In the genomic region with DNA sequence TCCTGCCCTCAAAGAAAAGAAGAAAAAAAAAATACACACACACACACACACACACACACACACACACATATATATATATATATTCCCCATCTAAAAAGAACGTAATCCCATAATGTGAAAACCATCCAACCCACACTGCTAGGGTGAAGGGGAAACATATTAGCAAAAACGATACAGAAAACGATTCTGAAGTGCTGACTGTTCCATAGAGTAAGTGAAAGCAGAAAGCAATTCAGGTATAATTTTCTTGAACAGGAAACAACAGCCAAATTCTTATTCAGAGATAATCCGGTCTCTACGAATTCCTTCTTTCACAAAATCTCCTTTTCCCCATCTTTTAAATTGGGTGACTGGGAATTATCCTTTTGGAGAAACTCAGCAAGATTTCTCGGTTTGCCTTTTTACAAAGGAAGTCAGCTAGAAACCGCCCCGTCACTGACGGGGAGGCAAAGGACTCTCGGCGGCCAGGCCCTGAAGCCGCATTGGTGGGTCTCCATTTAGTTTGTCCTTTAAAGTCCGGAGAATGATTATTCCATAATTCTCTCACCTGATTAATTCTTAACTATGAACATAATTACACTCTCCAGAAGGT, we compare ENCODE assay signal across 11 cellular contexts.
DNase-seq lines count a peak whose midpoint lies in the region; ATAC-seq and TF ChIP-seq lines count a peak whose summit lies in the region.
"Had no signal": no experiment of that assay in that cellular context is flagged by ENCODE, and none has a peak within 500 bp of the region (broad histone marks: within the 10 kb centered on the region; RNA-seq: fewer than 3 reads in every experiment).

No MANE protein-coding gene starts in this region.

- no peak overlapping the region for H2BK15ac ChIP-seq in mesenchymal stem cell (ENCODE audit: low read depth, poor library complexity, severe bottlenecking)

- H3K27me3 ChIP-seq in Peyer's patch (no peaks in the 10 kb centered on the region), mesenchymal stem cell (ENCODE audit: control insufficient read depth in 1 of 2, insufficient read depth in 1 of 2, low read length in 2 of 2) (peaks cover 11 to 61% of the 10 kb centered on the region in 2 experiments), testis (no peaks in the 10 kb centered on the region)
- H3K27me3 ChIP-seq in CD8-positive, alpha-beta memory T cell (ENCODE audit: insufficient read depth, low read length, poor library complexity, severe bottlenecking) = no peaks in the 10 kb centered on the region

- H3K23ac ChIP-seq in mesenchymal stem cell (ENCODE audit: low read length in 2 of 2) = no peak overlapping the region

- H3K27ac Mint-ChIP-seq in T-cell = no peak overlapping the region
- no peak overlapping the region for H3K27ac Mint-ChIP-seq in CD8-positive, alpha-beta memory T cell
- H3K27ac Mint-ChIP-seq: activated naive CD4-positive, alpha-beta T cell treated with anti-CD3 and anti-CD28 coated beads, Interleukin-2, amount 10 ng/mL, durations not matched to agents 7 days and 5 days; IgD-negative memory B cell had no signal

- WGBS in mesenchymal stem cell = 37% methylated on average over 11 of the region's 13 CpGs
- WGBS in testis, 2 donors = 9 to 22% methylated on average over 13 of the region's 13 CpGs

- H3K4me1 Mint-ChIP-seq in T-cell = no peaks in the 10 kb centered on the region
- H3K4me1 Mint-ChIP-seq in CD8-positive, alpha-beta memory T cell = no peaks in the 10 kb centered on the region
- H3K4me1 Mint-ChIP-seq: activated naive CD4-positive, alpha-beta T cell treated with anti-CD3 and anti-CD28 coated beads, Interleukin-2, amount 10 ng/mL, durations not matched to agents 7 days and 5 days; IgD-negative memory B cell had no signal

- H2BK12ac ChIP-seq in mesenchymal stem cell (ENCODE audit: low read length in 2 of 2) = no peak overlapping the region

- H3K4me3 ChIP-seq in Peyer's patch (peak overlapping the region in 3 of 4 donors; percentile 8 to 47 (median 29)), epithelial cell of esophagus (ENCODE audit: low read length) (peak overlapping the region; percentile 41), mesenchymal stem cell (ENCODE audit: insufficient read depth in 1 of 2, low read depth in 1 of 2, low read length in 2 of 2) (peak overlapping the region; percentile 53 to 80), testis (peak overlapping the region; percentile 48 to 58)
- H3K4me3 ChIP-seq in CD8-positive, alpha-beta memory T cell (ENCODE audit: low read length) = no peak overlapping the region

- H3K9me3 ChIP-seq in Peyer's patch (no peaks in the 10 kb centered on the region), mesenchymal stem cell (ENCODE audit: control insufficient read depth, low read length) (no peaks in the 10 kb centered on the region), testis (no peaks in the 10 kb centered on the region)
- H3K9me3 ChIP-seq in CD8-positive, alpha-beta memory T cell (ENCODE audit: low read length) = no peaks in the 10 kb centered on the region

- TF ChIP-seq POLR2A in Peyer's patch (IDR thresholded peaks at IDR 0.05) (no peak), testis (IDR thresholded peaks at IDR 0.05) (no peak)

- CTCF ChIA-PET in T-cell (lab: Charles Lee) = no interaction called here
- CTCF ChIA-PET in CD8-positive, alpha-beta memory T cell (lab: Charles Lee) = no interaction called here

- H3K27me3 Mint-ChIP-seq in T-cell = peaks cover 0 to 3% of the 10 kb centered on the region in 2 donors
- no peaks in the 10 kb centered on the region for H3K27me3 Mint-ChIP-seq in CD8-positive, alpha-beta memory T cell

- DNase-seq in Peyer's patch (no peak), epithelial cell of esophagus (ENCODE audit: low read depth) (no peak), mesenchymal stem cell (peak; percentile 17), testis (peak; percentile 24), T-cell (no peak), hippocampal formation (lab: John Stamatoyannopoulos, UW) (no peak)
- DNase-seq in CD8-positive, alpha-beta memory T cell = no peak
- DNase-seq: activated naive CD4-positive, alpha-beta T cell treated with anti-CD3 and anti-CD28 coated beads, Interleukin-2, amount 10 ng/mL, durations not matched to agents 7 days and 5 days; DND-41 had no signal

- H3K36me3 Mint-ChIP-seq in T-cell = no peaks in the 10 kb centered on the region
- no peaks in the 10 kb centered on the region for H3K36me3 Mint-ChIP-seq in CD8-positive, alpha-beta memory T cell
- H3K36me3 Mint-ChIP-seq: activated naive CD4-positive, alpha-beta T cell treated with anti-CD3 and anti-CD28 coated beads, Interleukin-2, amount 10 ng/mL, durations not matched to agents 7 days and 5 days; IgD-negative memory B cell had no signal

- no peak overlapping the region for H2AK5ac ChIP-seq in mesenchymal stem cell (ENCODE audit: low read length, severe bottlenecking)

- ATAC-seq in GM21447 (IDR thresholded peaks at IDR 0.05; ENCODE audit: unreplicated experiment) = no peak
- no peak for ATAC-seq in T-cell (replicated peaks in 1 of 4)

- peak overlapping the region; percentile 88 for H3K4me2 ChIP-seq in mesenchymal stem cell (ENCODE audit: low read length, poor library complexity, severe bottlenecking)

- H2BK120ac ChIP-seq in mesenchymal stem cell (ENCODE audit: low read depth, low read length) = no peak overlapping the region

- H4K91ac ChIP-seq in mesenchymal stem cell (ENCODE audit: low read length) = no peak overlapping the region

- intact Hi-C loops in testis (cut with DNase I; ENCODE audit: low total_unique reads) = no loop called here

- no peak overlapping the region for H2AFZ ChIP-seq in mesenchymal stem cell (ENCODE audit: low read depth, low read length)

- peaks cover 9 to 14% (median 9%) of the 10 kb centered on the region in 3 donors for H3K9me3 Mint-ChIP-seq in T-cell
- peaks cover 12 to 26% (median 20%) of the 10 kb centered on the region in 5 donors for H3K9me3 Mint-ChIP-seq in CD8-positive, alpha-beta memory T cell

- no peak overlapping the region for H2BK5ac ChIP-seq in mesenchymal stem cell (ENCODE audit: low read depth, low read length, poor library complexity, severe bottlenecking)

- peak overlapping the region; percentile 86 for H3K9ac ChIP-seq in mesenchymal stem cell (ENCODE audit: low read length)

- POLR2A ChIA-PET in T-cell (lab: Charles Lee) = no interaction called here
- POLR2A ChIA-PET in CD8-positive, alpha-beta memory T cell (lab: Charles Lee) = no interaction called here

- no peaks in the 10 kb centered on the region for H3K36me3 ChIP-seq in Peyer's patch
- no peaks in the 10 kb centered on the region for H3K36me3 ChIP-seq in mesenchymal stem cell (ENCODE audit: control insufficient read depth in 1 of 2, insufficient read depth in 2 of 2, low read depth in 1 of 2, low read length in 2 of 2)
- H3K36me3 ChIP-seq in testis (ENCODE audit: low read depth, missing control alignments) = no peaks in the 10 kb centered on the region
- H3K36me3 ChIP-seq in CD8-positive, alpha-beta memory T cell (ENCODE audit: insufficient read depth, low read length) = no peaks in the 10 kb centered on the region

- no peak overlapping the region for H3K18ac ChIP-seq in mesenchymal stem cell (ENCODE audit: low read depth in 1 of 2, low read length in 2 of 2)

- H3K14ac ChIP-seq in mesenchymal stem cell (ENCODE audit: low read length in 2 of 2) = no peak overlapping the region

- H3K4me1 ChIP-seq in Peyer's patch (no peaks in the 10 kb centered on the region), mesenchymal stem cell (ENCODE audit: control insufficient read depth, insufficient read depth, low read depth, low read length) (peaks cover 6% of the 10 kb centered on the region), testis (no peaks in the 10 kb centered on the region)
- H3K4me1 ChIP-seq in CD8-positive, alpha-beta memory T cell (ENCODE audit: insufficient read depth, low read length) = no peaks in the 10 kb centered on the region

- no peak overlapping the region for H3K4ac ChIP-seq in mesenchymal stem cell (ENCODE audit: low read depth in 1 of 2, low read length in 2 of 2)

- H3K4me3 Mint-ChIP-seq in T-cell = no peak overlapping the region
- H3K4me3 Mint-ChIP-seq in CD8-positive, alpha-beta memory T cell = no peak overlapping the region
- H3K4me3 Mint-ChIP-seq: activated naive CD4-positive, alpha-beta T cell treated with anti-CD3 and anti-CD28 coated beads, Interleukin-2, amount 10 ng/mL, durations not matched to agents 7 days and 5 days; IgD-negative memory B cell had no signal

- H4K8ac ChIP-seq in mesenchymal stem cell (ENCODE audit: low read length) = no peak overlapping the region

- H3K27ac ChIP-seq in Peyer's patch = no peak overlapping the region
- H3K27ac ChIP-seq in mesenchymal stem cell (ENCODE audit: low read length, poor library complexity, severe bottlenecking) = no peak overlapping the region
- peak overlapping the region in 1 of 2 donors; percentile 17 for H3K27ac ChIP-seq in testis
- H3K27ac ChIP-seq in CD8-positive, alpha-beta memory T cell (ENCODE audit: low read depth, low read length) = no peak overlapping the region

- no peak for TF ChIP-seq CTCF in Peyer's patch (IDR thresholded peaks at IDR 0.05)
- TF ChIP-seq CTCF in epithelial cell of esophagus (IDR thresholded peaks at IDR 0.05; ENCODE audit: insufficient read depth, low read depth, low read length, missing control alignments) = no peak
- no peak for TF ChIP-seq CTCF in testis (IDR thresholded peaks at IDR 0.05)

- no peaks in the 10 kb centered on the region for H3K79me1 ChIP-seq in mesenchymal stem cell (replicated peaks; ENCODE audit: low read length, poor library complexity, severe bottlenecking)

Comparison
In these comparisons a context has a peak if more than half of its experiments do, and no peak if none do; other contexts are left out.
1. DNase-seq: peak in mesenchymal stem cell (single experiment) and testis (single experiment); none in Peyer's patch (0 of 3), epithelial cell of esophagus (single experiment), T-cell (0 of 34), hippocampal formation (0 of 2) and CD8-positive, alpha-beta memory T cell (0 of 5).